Comparison of ENCODE assay signal across 31 cellular contexts in the genomic region with DNA sequence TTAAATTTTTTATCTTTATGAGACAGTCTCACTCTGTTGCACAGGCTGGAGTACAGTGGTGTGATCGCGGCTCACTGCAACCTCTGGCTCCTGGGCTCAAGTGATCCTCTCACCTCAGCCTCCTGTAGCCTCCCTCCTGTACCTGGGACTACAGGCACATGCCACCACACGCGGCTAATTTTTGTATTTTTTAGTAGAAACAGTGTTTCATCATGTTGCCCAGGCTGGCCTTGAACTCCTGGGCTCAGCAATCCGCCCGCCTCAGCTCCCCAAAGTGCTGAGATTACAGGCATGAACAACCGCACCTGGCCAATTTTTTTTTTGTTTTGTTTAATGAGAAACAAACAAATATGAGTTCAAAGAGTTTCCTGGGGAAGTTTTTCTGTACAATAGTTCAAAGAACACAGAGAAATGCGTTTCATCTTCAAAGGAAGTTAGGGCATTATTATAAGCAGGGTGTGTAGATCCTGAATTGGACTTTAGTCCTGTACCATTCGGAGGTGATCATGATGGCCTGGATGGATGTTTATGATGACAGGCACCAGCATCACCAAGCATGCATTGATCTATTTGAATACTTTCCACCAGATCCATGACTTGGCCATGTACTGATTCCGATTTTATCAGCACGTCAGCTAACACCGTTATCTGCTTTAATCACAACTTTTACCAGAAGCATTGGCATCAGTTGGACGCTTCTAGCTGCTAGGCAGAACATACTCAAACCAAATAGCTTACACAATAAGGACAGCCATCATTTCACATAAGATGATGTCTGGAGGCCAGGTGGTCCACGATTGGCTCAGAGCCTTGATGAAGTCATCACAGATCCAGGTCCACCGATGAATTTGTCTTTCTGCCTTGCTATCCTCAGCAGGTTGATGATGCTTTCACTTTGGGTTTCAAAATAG. TPM values are rescaled to one million over a fixed set of nuclear protein-coding genes. Genes with fewer than 3 reads are reported as not detected.
"Had no signal": no experiment of that assay in that cellular context is flagged by ENCODE, and none has a peak within 500 bp of the region (broad histone marks: within the 10 kb centered on the region; RNA-seq: fewer than 3 reads in every experiment).

No MANE protein-coding gene starts in this region.

- H3K4me3 ChIP-seq: heart left ventricle, lower lobe of right lung, right atrium auricular region, testis, transverse colon, uterus had no signal

- H3K27me3 ChIP-seq: right atrium auricular region, testis, uterus had no signal

- H3K9me3 Mint-ChIP-seq: activated CD4-positive, alpha-beta memory T cell treated with anti-CD3 and anti-CD28 coated beads, Interleukin-2, amount 10 ng/mL, durations not matched to agents 7 days and 5 days; activated CD4-positive, alpha-beta T cell treated with anti-CD3 and anti-CD28 coated beads, Interleukin-2, amount 10 ng/mL, durations not matched to agents 7 days and 5 days; activated naive CD4-positive, alpha-beta T cell treated with anti-CD3 and anti-CD28 coated beads, Interleukin-2, amount 50 U/mL, for 24 hours; activated naive CD8-positive, alpha-beta T cell treated with anti-CD3 and anti-CD28 coated beads, Interleukin-2, amount 50 U/mL, for 24 hours; activated T-helper 2 cell treated with anti-CD3 and anti-CD28 coated beads, Interferon-gamma antibody, Interleukin-2, Interleukin-4, amounts not matched to agents 10 μg/mL and 5 μg/mL and 100 μg/mL, durations not matched to agents 14 hours and 24 hours and 36 hours; dendritic cell treated with granulocyte-macrophage colony-stimulating factor and Interleukin-4, amounts not matched to agents 40 ng/mL and 50 ng/mL, for 4 days; endodermal cell; immature natural killer cell; natural killer cell treated with Interleukin-12 subunit alpha and Interleukin-12 subunit beta and Interleukin-15 and Interleukin-18, amount 100 ng/mL, for 72 hours had no signal

- H3K27ac Mint-ChIP-seq: activated CD4-positive, alpha-beta memory T cell treated with anti-CD3 and anti-CD28 coated beads, Interleukin-2, amount 10 ng/mL, durations not matched to agents 7 days and 5 days; activated CD4-positive, alpha-beta T cell treated with anti-CD3 and anti-CD28 coated beads, Interleukin-2, amount 10 ng/mL, durations not matched to agents 7 days and 5 days; activated naive CD4-positive, alpha-beta T cell treated with anti-CD3 and anti-CD28 coated beads, Interleukin-2, amount 50 U/mL, for 24 hours; activated naive CD8-positive, alpha-beta T cell treated with anti-CD3 and anti-CD28 coated beads, Interleukin-2, amount 50 U/mL, for 24 hours; activated T-helper 2 cell treated with anti-CD3 and anti-CD28 coated beads, Interferon-gamma antibody, Interleukin-2, Interleukin-4, amounts not matched to agents 10 μg/mL and 5 μg/mL and 100 μg/mL, durations not matched to agents 14 hours and 24 hours and 36 hours; dendritic cell treated with granulocyte-macrophage colony-stimulating factor and Interleukin-4, amounts not matched to agents 40 ng/mL and 50 ng/mL, for 4 days; endodermal cell; immature natural killer cell; natural killer cell treated with Interleukin-12 subunit alpha and Interleukin-12 subunit beta and Interleukin-15 and Interleukin-18, amount 100 ng/mL, for 72 hours had no signal

- H3K36me3 Mint-ChIP-seq: activated naive CD4-positive, alpha-beta T cell treated with anti-CD3 and anti-CD28 coated beads, Interleukin-2, amount 50 U/mL, for 24 hours; immature natural killer cell; natural killer cell treated with Interleukin-12 subunit alpha and Interleukin-12 subunit beta and Interleukin-15 and Interleukin-18, amount 100 ng/mL, for 72 hours had no signal

- H3K9me3 ChIP-seq: heart left ventricle, lower lobe of right lung, right atrium auricular region, testis, transverse colon, uterus had no signal

- DNase-seq: activated CD4-positive, alpha-beta memory T cell treated with anti-CD3 and anti-CD28 coated beads, Interleukin-2, amount 10 ng/mL, durations not matched to agents 7 days and 5 days; activated CD4-positive, alpha-beta T cell treated with anti-CD3 and anti-CD28 coated beads, Interleukin-2, amount 10 ng/mL, durations not matched to agents 7 days and 5 days; activated CD4-positive, CD25-positive, alpha-beta regulatory T cell treated with anti-CD3 and anti-CD28 coated beads, Interleukin-2, amount 50 U/mL, for 72 hours; activated naive CD8-positive, alpha-beta T cell treated with anti-CD3 and anti-CD28 coated beads, Interleukin-2, amount 50 U/mL, for 24 hours; activated T-cell treated with anti-CD3 and anti-CD28 coated beads, Interleukin-2, amount 50 U/mL, for 48 hours; amygdala; central memory CD4-positive, alpha-beta T cell; endodermal cell; foreskin fibroblast; heart left ventricle; hypothalamus; immature natural killer cell; kidney; lower lobe of right lung; mesenchymal stem cell; stimulated activated CD4-positive, alpha-beta T cell treated with anti-CD3 and anti-CD28 coated beads, Interleukin-12 subunit alpha, Interleukin-12 subunit beta, amount 100 ng/mL, for 4 hours; stimulated activated CD4-positive, alpha-beta T cell treated with anti-CD3 and anti-CD28 coated beads, Interleukin-4, amount 100 ng/mL, for 1 hour; stimulated activated naive CD8-positive, alpha-beta T cell treated with anti-CD3 and anti-CD28 coated beads, Interleukin-15, Interleukin-2, amounts not matched to agents 100 U/mL and 50 U/mL, for 24 hours; T-helper 9 cell; testis; transverse colon; uterus had no signal

- H3K4me1 Mint-ChIP-seq: activated CD4-positive, alpha-beta memory T cell treated with anti-CD3 and anti-CD28 coated beads, Interleukin-2, amount 10 ng/mL, durations not matched to agents 7 days and 5 days; activated naive CD4-positive, alpha-beta T cell treated with anti-CD3 and anti-CD28 coated beads, Interleukin-2, amount 50 U/mL, for 24 hours; activated naive CD8-positive, alpha-beta T cell treated with anti-CD3 and anti-CD28 coated beads, Interleukin-2, amount 50 U/mL, for 24 hours; endodermal cell; immature natural killer cell had no signal

- H3K27ac ChIP-seq: heart left ventricle, lower lobe of right lung, right atrium auricular region, testis, transverse colon, uterus, VCaP had no signal

- H3K4me1 ChIP-seq: heart left ventricle, lower lobe of right lung, right atrium auricular region, transverse colon, uterus had no signal

- ATAC-seq: activated naive CD8-positive, alpha-beta T cell treated with anti-CD3 and anti-CD28 coated beads, Interleukin-2, amount 50 U/mL, for 24 hours; esophagus mucosa; heart left ventricle; lower lobe of right lung; natural killer cell treated with Interleukin-12 subunit alpha and Interleukin-12 subunit beta and Interleukin-15 and Interleukin-18, amount 100 ng/mL, for 72 hours; stimulated activated naive CD8-positive, alpha-beta T cell treated with anti-CD3 and anti-CD28 coated beads, Interleukin-15, Interleukin-2, amounts not matched to agents 100 U/mL and 50 U/mL, for 24 hours had no signal

- H3K36me3 ChIP-seq: heart left ventricle, lower lobe of right lung, right atrium auricular region, transverse colon, uterus had no signal

- H3K4me3 Mint-ChIP-seq: activated CD4-positive, alpha-beta memory T cell treated with anti-CD3 and anti-CD28 coated beads, Interleukin-2, amount 10 ng/mL, durations not matched to agents 7 days and 5 days; activated CD4-positive, alpha-beta T cell treated with anti-CD3 and anti-CD28 coated beads, Interleukin-2, amount 10 ng/mL, durations not matched to agents 7 days and 5 days; activated naive CD4-positive, alpha-beta T cell treated with anti-CD3 and anti-CD28 coated beads, Interleukin-2, amount 50 U/mL, for 24 hours; activated naive CD8-positive, alpha-beta T cell treated with anti-CD3 and anti-CD28 coated beads, Interleukin-2, amount 50 U/mL, for 24 hours; dendritic cell treated with granulocyte-macrophage colony-stimulating factor and Interleukin-4, amounts not matched to agents 40 ng/mL and 50 ng/mL, for 4 days; endodermal cell; immature natural killer cell; natural killer cell treated with Interleukin-12 subunit alpha and Interleukin-12 subunit beta and Interleukin-15 and Interleukin-18, amount 100 ng/mL, for 72 hours had no signal

RNA-seq across cellular contexts. Expression of a gene that starts 28.9 kb away (rescaled TPM):
- total RNA-seq: activated CD4-positive, alpha-beta memory T cell treated with anti-CD3 and anti-CD28 coated beads, Interleukin-2, amount 10 ng/mL, durations not matched to agents 7 days and 5 days; activated CD4-positive, alpha-beta T cell treated with anti-CD3 and anti-CD28 coated beads, Interleukin-2, amount 10 ng/mL, durations not matched to agents 7 days and 5 days; activated T-helper 2 cell treated with anti-CD3 and anti-CD28 coated beads, Interferon-gamma antibody, Interleukin-2, Interleukin-4, amounts not matched to agents 10 μg/mL and 5 μg/mL and 100 μg/mL, durations not matched to agents 14 hours and 24 hours and 36 hours; endodermal cell; esophagus mucosa; natural killer cell treated with Interleukin-12 subunit alpha and Interleukin-12 subunit beta and Interleukin-15 and Interleukin-18, amount 100 ng/mL, for 72 hours; pulmonary artery endothelial cell; right atrium auricular region; transverse colon had no signal
- polyA plus RNA-seq: immature natural killer cell had no signal

RNA-seq across cellular contexts. Expression of a gene that starts 38.5 kb away (rescaled TPM):
- total RNA-seq: activated CD4-positive, alpha-beta memory T cell treated with anti-CD3 and anti-CD28 coated beads, Interleukin-2, amount 10 ng/mL, durations not matched to agents 7 days and 5 days; activated CD4-positive, alpha-beta T cell treated with anti-CD3 and anti-CD28 coated beads, Interleukin-2, amount 10 ng/mL, durations not matched to agents 7 days and 5 days; activated T-helper 2 cell treated with anti-CD3 and anti-CD28 coated beads, Interferon-gamma antibody, Interleukin-2, Interleukin-4, amounts not matched to agents 10 μg/mL and 5 μg/mL and 100 μg/mL, durations not matched to agents 14 hours and 24 hours and 36 hours; endodermal cell; esophagus mucosa; heart left ventricle; kidney; lower lobe of right lung; natural killer cell treated with Interleukin-12 subunit alpha and Interleukin-12 subunit beta and Interleukin-15 and Interleukin-18, amount 100 ng/mL, for 72 hours; omental fat pad; pulmonary artery endothelial cell; right atrium auricular region; transverse colon; uterus had no signal
- polyA plus RNA-seq: heart left ventricle, immature natural killer cell had no signal
